3 cellular contexts compared by ENCODE assay signal in genomic region chr4:122845066-122845465, GRCh38.
TF ChIP-seq lines count a peak whose summit lies in the region.

No MANE protein-coding gene starts in this region.

TF ChIP-seq in WTC11, 78 proteins besides CTCF, POLR2A, EP300 and RAD21 (continues in another document):
- TF ChIP-seq FOXP1 (CRISPR knock-in tag; IDR thresholded peaks at IDR 0.05; ENCODE audit: borderline replicate concordance) (no peak), PREB (CRISPR knock-in tag; IDR thresholded peaks at IDR 0.05; ENCODE audit: borderline replicate concordance) (no peak), MAX (CRISPR knock-in tag; IDR thresholded peaks at IDR 0.05) (no peak), NFE2L1 (CRISPR knock-in tag; IDR thresholded peaks at IDR 0.05) (no peak), ATF2 (CRISPR knock-in tag; IDR thresholded peaks at IDR 0.05; ENCODE audit: borderline replicate concordance, low read depth) (no peak), ERG (CRISPR knock-in tag; IDR thresholded peaks at IDR 0.05) (no peak), GTF2I (CRISPR knock-in tag; conservative IDR thresholded peaks at IDR 0.05) (no peak), E2F1 (CRISPR knock-in tag; IDR thresholded peaks at IDR 0.05) (no peak), GRHL2 (CRISPR knock-in tag; IDR thresholded peaks at IDR 0.05; ENCODE audit: insufficient replicate concordance, severe bottlenecking) (no peak), HMGXB4 (CRISPR knock-in tag; IDR thresholded peaks at IDR 0.05) (no peak)

TF ChIP-seq in H1, 55 proteins besides CTCF, POLR2A, EP300 and RAD21:
- no peak for TF ChIP-seq CHD1 (IDR thresholded peaks at IDR 0.05; ENCODE audit: low read depth, low read length)
- no peak for TF ChIP-seq RXRA (IDR thresholded peaks at IDR 0.05; ENCODE audit: insufficient read depth, low read depth, low read length)
- TF ChIP-seq YY1 (IDR thresholded peaks at IDR 0.05; ENCODE audit: low read depth, low read length): no peak
- no peak for TF ChIP-seq NRF1 (IDR thresholded peaks at IDR 0.05; ENCODE audit: low read depth, low read length)
- TF ChIP-seq TCF12 (IDR thresholded peaks at IDR 0.05; ENCODE audit: low read depth, low read length): no peak
- TF ChIP-seq ASH2L (IDR thresholded peaks at IDR 0.05; ENCODE audit: low read length): no peak
- no peak for TF ChIP-seq CHD2 (IDR thresholded peaks at IDR 0.05; ENCODE audit: low read length)
- no peak for TF ChIP-seq RFX5 (IDR thresholded peaks at IDR 0.05; ENCODE audit: borderline replicate concordance, low read depth, low read length)
- no peak for TF ChIP-seq POU5F1 (IDR thresholded peaks at IDR 0.05; ENCODE audit: low read depth, low read length)
- TF ChIP-seq BCL11A (IDR thresholded peaks at IDR 0.05; ENCODE audit: low read depth in 2 of 2, low read length in 2 of 2): no peak
- TF ChIP-seq CTBP2 (IDR thresholded peaks at IDR 0.05; ENCODE audit: borderline replicate concordance, insufficient read depth, insufficient read length, low read length): no peak
- TF ChIP-seq NANOG (IDR thresholded peaks at IDR 0.05; ENCODE audit: insufficient read depth, low read depth, low read length, poor library complexity, severe bottlenecking): no peak
- no peak for TF ChIP-seq TAF7 (optimal IDR thresholded peaks at IDR 0.05; ENCODE audit: borderline replicate concordance, low read depth, low read length)
- no peak for TF ChIP-seq GTF2F1 (IDR thresholded peaks at IDR 0.05; ENCODE audit: borderline replicate concordance, low read depth, low read length)
- TF ChIP-seq CEBPB (IDR thresholded peaks at IDR 0.05; ENCODE audit: low read depth, low read length): no peak
- TF ChIP-seq RBBP5 (IDR thresholded peaks at IDR 0.05; ENCODE audit: borderline replicate concordance, low read depth, low read length): no peak
- no peak for TF ChIP-seq POLR2AphosphoS5 (IDR thresholded peaks at IDR 0.05; ENCODE audit: low read depth, low read length)
- no peak for TF ChIP-seq HDAC6 (IDR thresholded peaks at IDR 0.05; ENCODE audit: low read depth, low read length)
- TF ChIP-seq TEAD4 (IDR thresholded peaks at IDR 0.05; ENCODE audit: low read depth, low read length): no peak

TF ChIP-seq in SK-N-SH, 30 proteins besides CTCF, POLR2A, EP300 and RAD21:
- no peak for TF ChIP-seq SMC3 (IDR thresholded peaks at IDR 0.05; ENCODE audit: low read depth, low read length)
- no peak for TF ChIP-seq USF2 (IDR thresholded peaks at IDR 0.05; ENCODE audit: borderline replicate concordance, low read depth, low read length)
- no peak for TF ChIP-seq ZBTB33 (IDR thresholded peaks at IDR 0.05; ENCODE audit: borderline replicate concordance, low read depth)
- TF ChIP-seq EZH2phosphoT487 (IDR thresholded peaks at IDR 0.05; ENCODE audit: borderline replicate concordance, low read depth): no peak
- TF ChIP-seq NFIC (IDR thresholded peaks at IDR 0.05; ENCODE audit: borderline replicate concordance): no peak
- TF ChIP-seq IRF3 (IDR thresholded peaks at IDR 0.05; ENCODE audit: low read depth, low read length): no peak
- no peak for TF ChIP-seq PBX3 (IDR thresholded peaks at IDR 0.05)
- TF ChIP-seq GATA2 (CRISPR knock-in tag; IDR thresholded peaks at IDR 0.05): no peak
- TF ChIP-seq FOXM1 (IDR thresholded peaks at IDR 0.05; ENCODE audit: low read depth): no peak
- TF ChIP-seq MAX (IDR thresholded peaks at IDR 0.05; ENCODE audit: low read depth): no peak
- no peak for TF ChIP-seq TCF12 (IDR thresholded peaks at IDR 0.05)
- no peak for TF ChIP-seq REST (IDR thresholded peaks at IDR 0.05; ENCODE audit: low read depth, low read length)
- TF ChIP-seq RFX5 (IDR thresholded peaks at IDR 0.05; ENCODE audit: low read length): no peak
- TF ChIP-seq GABPA (IDR thresholded peaks at IDR 0.05; ENCODE audit: low read depth): no peak
- no peak for TF ChIP-seq MXI1 (IDR thresholded peaks at IDR 0.05; ENCODE audit: low read depth, low read length)
- TF ChIP-seq ELF1 (IDR thresholded peaks at IDR 0.05): no peak
- TF ChIP-seq FOXJ3 (CRISPR knock-in tag; IDR thresholded peaks at IDR 0.05): no peak
- no peak for TF ChIP-seq USF1 (IDR thresholded peaks at IDR 0.05; ENCODE audit: borderline replicate concordance, low read depth)
- no peak for TF ChIP-seq MEF2A (IDR thresholded peaks at IDR 0.05; ENCODE audit: borderline replicate concordance, low read depth)
